In the genomic region with DNA sequence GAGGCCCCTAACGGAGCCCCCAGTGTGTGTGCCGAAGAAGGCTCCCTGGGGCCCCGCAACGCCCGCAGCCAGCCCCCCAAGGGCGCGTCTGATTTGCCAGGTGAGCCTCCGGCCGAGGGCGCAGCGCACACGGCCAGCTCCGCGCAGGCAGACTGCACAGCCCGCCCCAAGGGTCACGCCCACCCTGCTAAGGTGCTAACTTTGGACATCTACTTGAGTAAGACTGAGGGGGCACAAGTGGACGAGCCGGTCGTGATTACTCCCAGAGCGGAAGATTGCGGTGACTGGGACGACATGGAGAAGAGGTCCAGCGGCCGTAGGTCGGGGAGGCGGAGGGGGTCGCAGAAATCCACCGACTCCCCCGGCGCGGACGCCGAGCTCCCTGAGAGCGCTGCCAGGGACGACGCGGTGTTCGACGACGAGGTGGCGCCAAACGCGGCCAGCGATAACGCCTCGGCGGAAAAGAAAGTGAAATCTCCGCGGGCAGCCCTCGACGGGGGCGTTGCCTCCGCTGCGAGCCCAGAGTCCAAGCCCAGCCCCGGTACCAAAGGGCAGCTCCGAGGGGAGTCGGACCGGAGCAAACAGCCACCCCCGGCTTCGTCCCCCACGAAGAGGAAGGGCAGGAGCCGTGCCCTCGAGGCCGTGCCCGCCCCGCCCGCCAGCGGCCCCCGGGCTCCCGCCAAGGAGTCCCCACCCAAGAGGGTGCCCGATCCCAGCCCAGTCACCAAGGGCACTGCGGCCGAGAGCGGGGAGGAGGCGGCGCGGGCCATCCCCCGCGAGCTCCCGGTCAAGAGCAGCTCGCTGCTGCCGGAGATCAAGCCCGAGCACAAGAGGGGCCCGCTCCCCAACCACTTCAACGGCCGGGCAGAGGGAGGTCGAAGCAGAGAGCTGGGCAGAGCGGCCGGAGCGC, we compare ENCODE assay signal across 8 cellular contexts.
DNase-seq lines count a peak whose midpoint lies in the region; ATAC-seq and TF ChIP-seq lines count a peak whose summit lies in the region.

No MANE protein-coding gene starts in this region.

- no peak for TF ChIP-seq CTCF in brain (conservative IDR thresholded peaks at IDR 0.05)

- no peak overlapping the region for H3K27ac Mint-ChIP-seq in brain

- H3K27me3 Mint-ChIP-seq in brain, result peaks cover 94% of the 10 kb centered on the region

- H3K4me3 Mint-ChIP-seq in brain, result peak overlapping the region; percentile 77 to 88 (median 79)

- H3K36me3 Mint-ChIP-seq in brain, result no peaks in the 10 kb centered on the region

- H3K9me3 Mint-ChIP-seq in brain, result peaks cover 0 to 11% (median 4%) of the 10 kb centered on the region in 5 experiments

- ATAC-seq in GM21390 (IDR thresholded peaks at IDR 0.05; ENCODE audit: unreplicated experiment), result peak; percentile 56

- DNase-seq in DMS153 (lab: John Stamatoyannopoulos, UW) (peak; percentile 42), HT1080 (ENCODE audit: low read depth) (peak; percentile 71), T-helper 2 cell (peak; percentile 56 to 86 (median 73)), islet precursor cell (peak; percentile 74), hippocampal formation (lab: John Stamatoyannopoulos, UW) (no peak)
- peak; percentile 82 for DNase-seq in stimulated activated CD4-positive, alpha-beta T cell treated with anti-CD3 and anti-CD28 coated beads, Interleukin-15, amount 100 ng/mL, for 24 hours

- peaks cover 24% of the 10 kb centered on the region for H3K4me1 Mint-ChIP-seq in brain

Comparison
In these comparisons a context has a peak if more than half of its experiments do, and no peak if none do; other contexts are left out.
1. DNase-seq: peak in DMS153 (single experiment), HT1080 (single experiment), T-helper 2 cell (5 of 5), islet precursor cell (single experiment) and stimulated activated CD4-positive, alpha-beta T cell treated with anti-CD3 and anti-CD28 coated beads, Interleukin-15, amount 100 ng/mL, for 24 hours (single experiment); none in hippocampal formation (0 of 2).